ENCODE assay signal across 14 cellular contexts in the genomic region with DNA sequence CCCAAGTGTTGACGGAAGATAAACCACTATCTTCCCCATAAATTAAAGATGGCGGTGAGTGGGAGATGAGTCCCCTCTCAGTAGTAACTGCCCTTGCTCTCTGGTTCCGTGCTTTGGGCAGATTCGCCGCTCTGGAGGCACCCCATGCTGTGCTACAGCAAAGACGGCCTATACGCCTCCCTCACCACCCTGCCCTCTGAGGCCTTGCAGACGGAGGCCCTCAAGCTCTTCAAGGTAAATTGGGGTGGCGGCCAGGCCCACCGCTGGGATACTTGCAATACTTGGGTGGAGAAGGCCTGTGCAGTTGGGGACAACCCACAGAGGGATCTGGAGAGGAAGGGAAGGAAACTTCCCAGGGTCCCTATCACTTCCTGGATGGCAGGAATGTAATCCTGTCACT. TPM values are rescaled to one million over a fixed set of nuclear protein-coding genes. Genes with fewer than 3 reads are reported as not detected.
A peak's percentile ranks its signal among the peaks of the same experiment; 100 is the strongest.
DNase-seq lines count a peak whose midpoint lies in the region; ATAC-seq and TF ChIP-seq lines count a peak whose summit lies in the region.
"Had no signal": no experiment of that assay in that cellular context is flagged by ENCODE, and none has a peak within 500 bp of the region (broad histone marks: within the 10 kb centered on the region; RNA-seq: fewer than 3 reads in every experiment).

No MANE protein-coding gene starts in this region.

- no peak overlapping the region for H3K4me3 Mint-ChIP-seq in neural progenitor cell
- H3K4me3 Mint-ChIP-seq in activated CD4-positive, alpha-beta T cell treated with anti-CD3 and anti-CD28 coated beads, Interleukin-2, amount 10 ng/mL, durations not matched to agents 24 days and 14 days = no peak overlapping the region
- H3K4me3 Mint-ChIP-seq: CD8-positive, alpha-beta T cell had no signal

- H3K36me3 Mint-ChIP-seq in neural progenitor cell = no peaks in the 10 kb centered on the region
- no peaks in the 10 kb centered on the region for H3K36me3 Mint-ChIP-seq in activated CD4-positive, alpha-beta T cell treated with anti-CD3 and anti-CD28 coated beads, Interleukin-2, amount 10 ng/mL, durations not matched to agents 24 days and 14 days (ENCODE audit: low read depth)
- H3K36me3 Mint-ChIP-seq: CD14-positive monocyte; CD8-positive, alpha-beta T cell had no signal

- H3K27me3 ChIP-seq in lower lobe of right lung (ENCODE audit: low read depth) = no peaks in the 10 kb centered on the region
- no peaks in the 10 kb centered on the region for H3K27me3 ChIP-seq in neural progenitor cell
- H3K27me3 ChIP-seq in spleen (replicated peaks in 1 of 7) = no peaks in the 10 kb centered on the region

- no peaks in the 10 kb centered on the region for H3F3A ChIP-seq in neural progenitor cell (ENCODE audit: low read depth)

- no peaks in the 10 kb centered on the region for H3K4me1 ChIP-seq in lower lobe of right lung
- H3K4me1 ChIP-seq in neural progenitor cell = no peaks in the 10 kb centered on the region
- H3K4me1 ChIP-seq in spleen = no peaks in the 10 kb centered on the region

- H3K36me3 ChIP-seq in lower lobe of right lung = no peaks in the 10 kb centered on the region
- H3K36me3 ChIP-seq in neural progenitor cell = no peaks in the 10 kb centered on the region
- peaks cover 0 to 7% (median 0%) of the 10 kb centered on the region in 6 donors for H3K36me3 ChIP-seq in spleen

- no peak for TF ChIP-seq POLR2A in spleen (IDR thresholded peaks at IDR 0.05)

- H3K27ac ChIP-seq in lower lobe of right lung (no peak overlapping the region), neural progenitor cell (no peak overlapping the region), spleen (peak overlapping the region in 1 of 8 donors; percentile 42)
- H3K27ac ChIP-seq: 22Rv1 had no signal

- intact Hi-C loops in lower lobe of right lung (cut with DNase I) = no loop called here
- intact Hi-C loops in spleen (cut with DNase I; ENCODE audit: low total_unique reads) = no loop called here
- intact Hi-C loops in activated CD4-positive, alpha-beta T cell treated with anti-CD3 and anti-CD28 coated beads, Interleukin-2, amount 10 ng/mL, durations not matched to agents 24 days and 14 days (cut with micrococcal nuclease) = no loop called here

- WGBS in spleen, 5 donors = 78 to 83% (median 81%) methylated on average over 10 of the region's 10 CpGs

- H3K9me3 Mint-ChIP-seq in neural progenitor cell = no peaks in the 10 kb centered on the region
- no peaks in the 10 kb centered on the region for H3K9me3 Mint-ChIP-seq in activated CD4-positive, alpha-beta T cell treated with anti-CD3 and anti-CD28 coated beads, Interleukin-2, amount 10 ng/mL, durations not matched to agents 24 days and 14 days
- H3K9me3 Mint-ChIP-seq: CD14-positive monocyte; CD8-positive, alpha-beta T cell had no signal

- no peaks in the 10 kb centered on the region for H3K4me1 Mint-ChIP-seq in neural progenitor cell
- H3K4me1 Mint-ChIP-seq in activated CD4-positive, alpha-beta T cell treated with anti-CD3 and anti-CD28 coated beads, Interleukin-2, amount 10 ng/mL, durations not matched to agents 24 days and 14 days = peaks cover 3% of the 10 kb centered on the region

- H3K4me2 ChIP-seq in neural progenitor cell = no peak overlapping the region

- H3K9ac ChIP-seq in neural progenitor cell = no peak overlapping the region

- DNase-seq in activated effector memory CD4-positive, alpha-beta T cell treated with anti-CD3 and anti-CD28 coated beads, Interleukin-2, amount 50 U/mL, for 16 hours = peak; percentile 25
- DNase-seq in activated effector memory CD4-positive, alpha-beta T cell treated with Interleukin-2 at 50 U/mL for 16 hours = no peak
- DNase-seq in lower lobe of right lung (peak; percentile 24), neural progenitor cell (ENCODE audit: low spot score) (no peak), spleen (peak; percentile 56), DMS53 (lab: John Stamatoyannopoulos, UW) (no peak), islet precursor cell (no peak)
- DNase-seq in activated CD4-positive, alpha-beta T cell treated with anti-CD3 and anti-CD28 coated beads, Interleukin-2, amount 10 ng/mL, durations not matched to agents 24 days and 14 days = no peak
- DNase-seq: CD8-positive, alpha-beta T cell; COR-L47; GF-D8; HCEC 1CT had no signal

- H3K27me3 Mint-ChIP-seq in neural progenitor cell (ENCODE audit: insufficient read depth, low read depth) = peaks cover 4% of the 10 kb centered on the region
- H3K27me3 Mint-ChIP-seq in activated CD4-positive, alpha-beta T cell treated with anti-CD3 and anti-CD28 coated beads, Interleukin-2, amount 10 ng/mL, durations not matched to agents 24 days and 14 days = no peaks in the 10 kb centered on the region

- no peaks in the 10 kb centered on the region for H3K79me2 ChIP-seq in neural progenitor cell (ENCODE audit: low read depth)

- H3K27ac Mint-ChIP-seq in neural progenitor cell = peak overlapping the region; percentile 57
- H3K27ac Mint-ChIP-seq in activated CD4-positive, alpha-beta T cell treated with anti-CD3 and anti-CD28 coated beads, Interleukin-2, amount 10 ng/mL, durations not matched to agents 24 days and 14 days = no peak overlapping the region
- H3K27ac Mint-ChIP-seq: CD8-positive, alpha-beta T cell had no signal

- H3K9me3 ChIP-seq in lower lobe of right lung (no peaks in the 10 kb centered on the region), neural progenitor cell (ENCODE audit: low read depth) (no peaks in the 10 kb centered on the region), spleen (no peaks in the 10 kb centered on the region)

- TF ChIP-seq CTCF in lower lobe of right lung (IDR thresholded peaks at IDR 0.05) = no peak
- no peak for TF ChIP-seq CTCF in neural progenitor cell (IDR thresholded peaks at IDR 0.05)
- no peak for TF ChIP-seq CTCF in spleen (IDR thresholded peaks at IDR 0.05 in 8 of 11, conservative IDR thresholded peaks at IDR 0.05 in 3 of 11)

- H3K4me3 ChIP-seq in lower lobe of right lung (no peak overlapping the region), neural progenitor cell (no peak overlapping the region), spleen (no peak overlapping the region)

- H4K20me1 ChIP-seq in neural progenitor cell (ENCODE audit: low read depth) = no peaks in the 10 kb centered on the region

- H2AFZ ChIP-seq in neural progenitor cell (replicated peaks) = no peak overlapping the region

- no peak for ATAC-seq in lower lobe of right lung
- ATAC-seq: CD8-positive, alpha-beta T cell had no signal

RNA-seq across cellular contexts. Expression of gene PIGH, which starts 22.9 kb away (rescaled TPM):
- total RNA-seq in lower lobe of right lung = 17.2 TPM
- 15.8 and 20.4 TPM in 2 replicates for total RNA-seq in neural progenitor cell (ENCODE audit: low replicate concordance)
- total RNA-seq in spleen = 10 to 100 TPM; 16.3 to 43.1 (median 23.4) TPM
- polyA plus RNA-seq in spleen = 10 to 100 TPM; 21.9 to 30.0 (median 24.8) TPM
- total RNA-seq in activated CD4-positive, alpha-beta T cell treated with anti-CD3 and anti-CD28 coated beads, Interleukin-2, amount 10 ng/mL, durations not matched to agents 24 days and 14 days = 21.2 and 22.7 TPM in 2 replicates

RNA-seq across cellular contexts. Expression of gene ARG2, which starts 42.5 kb away (rescaled TPM):
- 0.77 TPM for total RNA-seq in lower lobe of right lung
- total RNA-seq in neural progenitor cell (ENCODE audit: low replicate concordance) = 91.8 and 92.4 TPM in 2 replicates
- total RNA-seq in spleen = 1 to 10 TPM in 6 of 7 donors, under 1 TPM in 1; 0.80 to 4.7 (median 1.8) TPM
- 1 to 10 TPM in 1 of 3 donors, under 1 TPM in 2; 0.64 to 1.0 (median 0.82) TPM for polyA plus RNA-seq in spleen
- total RNA-seq in activated CD4-positive, alpha-beta T cell treated with anti-CD3 and anti-CD28 coated beads, Interleukin-2, amount 10 ng/mL, durations not matched to agents 24 days and 14 days = 4.7 and 5.0 TPM in 2 replicates

RNA-seq across cellular contexts. Expression of gene PLEKHH1, which starts 44.1 kb away (rescaled TPM):
- total RNA-seq in lower lobe of right lung = 4.6 TPM
- 10.1 and 17.6 TPM in 2 replicates for total RNA-seq in neural progenitor cell (ENCODE audit: low replicate concordance)
- total RNA-seq in spleen = 1 to 10 TPM; 1.7 to 7.1 (median 5.0) TPM
- 1 to 10 TPM in 2 of 3 donors, under 1 TPM in 1; 0.56 to 5.1 (median 1.1) TPM for polyA plus RNA-seq in spleen
- total RNA-seq in activated CD4-positive, alpha-beta T cell treated with anti-CD3 and anti-CD28 coated beads, Interleukin-2, amount 10 ng/mL, durations not matched to agents 24 days and 14 days = 1.5 and 1.7 TPM in 2 replicates
- polyA plus RNA-seq: CD14-positive monocyte had no signal

Comparison
In these comparisons a context has a peak if more than half of its experiments do, and no peak if none do; other contexts are left out.
1. DNase-seq: peak in activated effector memory CD4-positive, alpha-beta T cell treated with anti-CD3 and anti-CD28 coated beads, Interleukin-2, amount 50 U/mL, for 16 hours (single experiment), lower lobe of right lung (single experiment) and spleen (single experiment); none in activated effector memory CD4-positive, alpha-beta T cell treated with Interleukin-2 at 50 U/mL for 16 hours (single experiment), neural progenitor cell (single experiment), DMS53 (single experiment), activated CD4-positive, alpha-beta T cell treated with anti-CD3 and anti-CD28 coated beads, Interleukin-2, amount 10 ng/mL, durations not matched to agents 24 days and 14 days (single experiment) and islet precursor cell (single experiment).
2. RNA of gene ARG2, which starts 42.5 kb away (total RNA-seq): 91.8 to 92.4 TPM in neural progenitor cell; 4.7 to 5.0 TPM in activated CD4-positive, alpha-beta T cell treated with anti-CD3 and anti-CD28 coated beads, Interleukin-2, amount 10 ng/mL, durations not matched to agents 24 days and 14 days, 0.80 to 4.7 TPM in spleen and 0.77 TPM in lower lobe of right lung (single experiment); every median in the first group is over 10 times any median in the second.